ENCODE assay signal across 21 cellular contexts in genomic region chr3:46383946-46384330, GRCh38. TPM values are rescaled to one million over a fixed set of nuclear protein-coding genes. Genes with fewer than 3 reads are reported as not detected.
DNase-seq lines count a peak whose midpoint lies in the region; ATAC-seq and TF ChIP-seq lines count a peak whose summit lies in the region.
"Had no signal": no experiment of that assay in that cellular context is flagged by ENCODE, and none has a peak within 500 bp of the region (broad histone marks: within the 10 kb centered on the region; RNA-seq: fewer than 3 reads in every experiment).

No MANE protein-coding gene starts in this region.

- peaks cover 19 to 60% (median 50%) of the 10 kb centered on the region in 6 donors for H3K4me1 ChIP-seq in spleen
- H3K4me1 ChIP-seq in right cardiac atrium (ENCODE audit: control insufficient read depth, insufficient read depth, low read length): no peaks in the 10 kb centered on the region

- WGBS in spleen, 5 donors: 37 to 54% (median 49%) methylated on average over 5 of the region's 5 CpGs
- 69% methylated on average over 5 of the region's 5 CpGs for WGBS in right cardiac atrium

- H3K36me3 Mint-ChIP-seq in activated CD8-positive, alpha-beta memory T cell treated with anti-CD3 and anti-CD28 coated beads, Interleukin-2, amount 10 ng/mL, durations not matched to agents 7 days and 5 days: peaks cover 7% of the 10 kb centered on the region

- no peaks in the 10 kb centered on the region for H3K9me3 Mint-ChIP-seq in activated CD8-positive, alpha-beta memory T cell treated with anti-CD3 and anti-CD28 coated beads, Interleukin-2, amount 10 ng/mL, durations not matched to agents 7 days and 5 days (ENCODE audit: low read depth)

- no peak for TF ChIP-seq CTCF in spleen (IDR thresholded peaks at IDR 0.05 in 8 of 11, conservative IDR thresholded peaks at IDR 0.05 in 3 of 11)
- no peak for TF ChIP-seq CTCF in coronary artery (IDR thresholded peaks at IDR 0.05)

- H3K9me3 ChIP-seq in spleen (peaks cover 0 to 8% (median 0%) of the 10 kb centered on the region in 8 donors), right cardiac atrium (ENCODE audit: control insufficient read depth, low read length) (no peaks in the 10 kb centered on the region)
- H3K9me3 ChIP-seq: right atrium auricular region had no signal

- peaks cover 54% of the 10 kb centered on the region for H3K4me1 Mint-ChIP-seq in activated CD8-positive, alpha-beta memory T cell treated with anti-CD3 and anti-CD28 coated beads, Interleukin-2, amount 10 ng/mL, durations not matched to agents 7 days and 5 days

- H3K27me3 ChIP-seq in spleen (replicated peaks in 1 of 7) (no peaks in the 10 kb centered on the region), right cardiac atrium (ENCODE audit: control insufficient read depth, insufficient read depth) (no peaks in the 10 kb centered on the region)
- H3K27me3 ChIP-seq: right atrium auricular region had no signal

- H3K36me3 ChIP-seq in spleen: no peaks in the 10 kb centered on the region
- H3K36me3 ChIP-seq: right atrium auricular region had no signal

- H3K4me3 Mint-ChIP-seq in activated CD8-positive, alpha-beta memory T cell treated with anti-CD3 and anti-CD28 coated beads, Interleukin-2, amount 10 ng/mL, durations not matched to agents 7 days and 5 days: no peak overlapping the region
- H3K4me3 Mint-ChIP-seq: CD4-positive, alpha-beta memory T cell; T-helper 17 cell had no signal

- TF ChIP-seq POLR2A in spleen (IDR thresholded peaks at IDR 0.05): no peak

- H3K27ac Mint-ChIP-seq in activated CD8-positive, alpha-beta memory T cell treated with anti-CD3 and anti-CD28 coated beads, Interleukin-2, amount 10 ng/mL, durations not matched to agents 7 days and 5 days: peak overlapping the region; percentile 68
- H3K27ac Mint-ChIP-seq: T-helper 17 cell had no signal

- ATAC-seq in activated CD8-positive, alpha-beta memory T cell treated with anti-CD3 and anti-CD28 coated beads, Interleukin-2, amount 10 ng/mL, durations not matched to agents 7 days and 5 days: peak; percentile 7
- no peak for ATAC-seq in right cardiac atrium
- ATAC-seq: T-helper 17 cell had no signal

- CTCF ChIA-PET in activated CD8-positive, alpha-beta memory T cell treated with anti-CD3 and anti-CD28 coated beads, Interleukin-2, amount 10 ng/mL, durations not matched to agents 7 days and 5 days (lab: Charles Lee): interaction anchor here (1.0 to 6.5 kb wide), 10 partner anchors 10 to 175 kb away, joined by 3 to 57 read pairs (median 4); partner anchors contain the start of genes CCR5, CCR5AS and CCRL2

- no peaks in the 10 kb centered on the region for H3K27me3 Mint-ChIP-seq in activated CD8-positive, alpha-beta memory T cell treated with anti-CD3 and anti-CD28 coated beads, Interleukin-2, amount 10 ng/mL, durations not matched to agents 7 days and 5 days
- H3K27me3 Mint-ChIP-seq: CD4-positive, alpha-beta memory T cell; T-helper 17 cell had no signal

- H3K4me3 ChIP-seq in spleen: peak overlapping the region in 1 of 8 donors; percentile 0
- no peak overlapping the region for H3K4me3 ChIP-seq in coronary artery
- no peak overlapping the region for H3K4me3 ChIP-seq in right cardiac atrium (ENCODE audit: low read length)
- H3K4me3 ChIP-seq: right atrium auricular region had no signal

- intact Hi-C loops in spleen (cut with DNase I; ENCODE audit: low total_unique reads) (no loop called here), right cardiac atrium (cut with DNase I) (no loop called here)

- H3K27ac ChIP-seq in spleen: peak overlapping the region in 5 of 8 donors; percentile 48 to 72 (median 61)
- no peak overlapping the region for H3K27ac ChIP-seq in coronary artery
- H3K27ac ChIP-seq in right cardiac atrium (ENCODE audit: low read length): no peak overlapping the region
- H3K27ac ChIP-seq: right atrium auricular region had no signal

- no peak for DNase-seq in activated CD8-positive, alpha-beta memory T cell treated with anti-CD3 and anti-CD28 coated beads, Interleukin-2, amount 10 ng/mL, durations not matched to agents 7 days and 5 days
- DNase-seq in activated CD8-positive, alpha-beta memory T cell treated with anti-CD3 and anti-CD28 coated beads for 24 hours: no peak
- DNase-seq in MV-4-11 (lab: John Stamatoyannopoulos, UW) (peak; percentile 28), RPMI8226 (peak; percentile 70), spleen (no peak), coronary artery (ENCODE audit: low spot score) (no peak), right cardiac atrium (no peak), GM19238 (ENCODE audit: insufficient read length, low spot score) (no peak)
- DNase-seq: activated CD4-positive, alpha-beta T cell treated with anti-CD3 and anti-CD28 coated beads for 1 hour; activated CD8-positive, alpha-beta memory T cell treated with anti-CD3 and anti-CD28 coated beads, Interleukin-2, amount 50 U/mL, for 48 hours; activated gamma-delta T cell treated with Interleukin-2 at 50 U/mL for 16 hours; CD4-positive, alpha-beta memory T cell; DMS79 treated with DMSO at 0.1 percent for 48 hours; NCI-H2107; NCI-H526 treated with DMSO at 0.1 percent for 48 hours; T-helper 17 cell had no signal

RNA-seq across cellular contexts. Expression of gene CCR5, which starts 13.2 kb away (rescaled TPM):
- total RNA-seq in activated CD8-positive, alpha-beta memory T cell treated with anti-CD3 and anti-CD28 coated beads, Interleukin-2, amount 10 ng/mL, durations not matched to agents 7 days and 5 days: 10 to 100 TPM; 87.0 to 99.8 TPM
- total RNA-seq in spleen (10 to 100 TPM in 3 of 7 donors, 1 to 10 TPM in 4; 5.0 to 15.5 (median 9.5) TPM), right cardiac atrium (1 to 10 TPM in 2 of 4 donors, under 1 TPM in 2; 0.68 to 1.7 (median 0.99) TPM)
- polyA plus RNA-seq in spleen (1 to 10 TPM; 2.0 to 5.8 (median 2.4) TPM), right cardiac atrium (0.27 TPM)
- total RNA-seq: A673, astrocyte, fibroblast of villous mesenchyme, LHCN-M2 had no signal

RNA-seq across cellular contexts. Expression of gene CCRL2, which starts 23.1 kb away (rescaled TPM):
- 10 to 100 TPM in 1 of 2 experiments, 1 to 10 TPM in 1; 10.0 to 11.9 TPM for total RNA-seq in activated CD8-positive, alpha-beta memory T cell treated with anti-CD3 and anti-CD28 coated beads, Interleukin-2, amount 10 ng/mL, durations not matched to agents 7 days and 5 days
- total RNA-seq in spleen: 10 to 100 TPM in 6 of 7 donors, 1 to 10 TPM in 1; 9.9 to 21.7 (median 15.5) TPM
- polyA plus RNA-seq in spleen: 10 to 100 TPM in 1 of 3 donors, 1 to 10 TPM in 2; 4.8 to 12.0 (median 5.6) TPM
- total RNA-seq in right cardiac atrium: 1 to 10 TPM; 1.4 to 3.1 (median 2.4) TPM
- 1.7 TPM for polyA plus RNA-seq in right cardiac atrium
- total RNA-seq: A673, astrocyte had no signal

RNA-seq across cellular contexts. Expression of gene CCR2, which starts 30.0 kb away (rescaled TPM):
- total RNA-seq in activated CD8-positive, alpha-beta memory T cell treated with anti-CD3 and anti-CD28 coated beads, Interleukin-2, amount 10 ng/mL, durations not matched to agents 7 days and 5 days: 10 to 100 TPM; 37.9 to 80.1 TPM
- 10 to 100 TPM; 14.3 to 54.4 (median 26.7) TPM for total RNA-seq in spleen
- polyA plus RNA-seq in spleen: 1 to 10 TPM; 2.0 to 5.8 (median 5.0) TPM
- 1 to 10 TPM in 3 of 4 donors, under 1 TPM in 1; 0.42 to 2.5 (median 1.7) TPM for total RNA-seq in right cardiac atrium
- polyA plus RNA-seq in right cardiac atrium: 0.43 TPM
- total RNA-seq: A673, astrocyte, fibroblast of villous mesenchyme, LHCN-M2 had no signal

Comparison
In these comparisons a context has a peak if more than half of its experiments do, and no peak if none do; other contexts are left out.
1. DNase-seq: peak in MV-4-11 (single experiment) and RPMI8226 (single experiment); none in activated CD8-positive, alpha-beta memory T cell treated with anti-CD3 and anti-CD28 coated beads, Interleukin-2, amount 10 ng/mL, durations not matched to agents 7 days and 5 days (single experiment), activated CD8-positive, alpha-beta memory T cell treated with anti-CD3 and anti-CD28 coated beads for 24 hours (single experiment), spleen (single experiment), coronary artery (single experiment), right cardiac atrium (0 of 3) and GM19238 (single experiment).
2. H3K27ac ChIP-seq: peak in spleen (5 of 8); none in coronary artery (0 of 2) and right cardiac atrium (single experiment).
3. RNA of gene CCR5, which starts 13.2 kb away (total RNA-seq): 87.0 to 99.8 TPM in activated CD8-positive, alpha-beta memory T cell treated with anti-CD3 and anti-CD28 coated beads, Interleukin-2, amount 10 ng/mL, durations not matched to agents 7 days and 5 days; 5.0 to 15.5 TPM in spleen and 0.68 to 1.7 TPM in right cardiac atrium; every median in the first group is over 4 times any median in the second.